ENCODE assay signal across 1 cellular context in the genomic region with DNA sequence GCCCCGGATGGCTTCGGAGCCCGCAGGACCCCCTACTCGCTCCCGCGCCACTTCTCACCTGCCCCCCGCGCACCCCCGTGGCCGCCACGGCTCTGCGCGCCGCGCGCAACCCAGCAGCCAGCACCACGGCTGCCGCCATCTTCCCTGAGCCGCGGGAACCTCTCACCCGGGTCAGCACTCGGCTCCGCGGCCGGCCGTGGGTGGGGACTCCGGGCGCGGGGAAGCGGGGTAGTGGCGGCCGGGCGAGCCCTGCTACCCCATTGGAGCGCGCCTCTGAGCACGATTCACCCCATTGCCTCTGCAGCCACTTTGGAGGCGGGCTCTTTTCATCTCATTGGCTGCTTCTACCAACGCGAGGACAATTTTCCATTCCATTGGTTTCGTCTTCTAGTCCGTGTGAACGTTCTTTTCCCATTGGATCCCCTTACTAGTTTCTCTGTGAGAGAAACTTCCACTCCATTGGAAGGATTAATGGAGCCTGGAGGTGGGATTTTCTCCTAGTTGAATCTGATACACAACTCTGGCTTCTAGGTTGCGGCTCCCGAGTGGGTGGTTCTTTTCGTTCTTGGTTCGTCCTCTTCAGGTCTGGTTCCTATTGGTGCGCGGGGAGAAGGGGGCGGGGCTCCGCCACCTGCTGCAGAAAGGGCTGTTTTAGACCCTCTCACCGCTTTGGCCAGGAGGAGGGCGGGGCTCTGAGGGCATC.
TF ChIP-seq lines count a peak whose summit lies in the region.

HINT2 (minus strand) TSS at position 202 of the 703 bp plus-strand sequence; CDS start at position 139, 63 bp downstream.

TF ChIP-seq in HepG2, 621 proteins besides CTCF, POLR2A, EP300 and RAD21 (continued from another document):
- TF ChIP-seq ZNF704 (CRISPR knock-in tag; IDR thresholded peaks at IDR 0.05; ENCODE audit: borderline replicate concordance): 0 out of 2 replicates have a peak, but pooled peaks have one; percentile 9
- no peak for TF ChIP-seq ZNF292 (CRISPR knock-in tag; IDR thresholded peaks at IDR 0.05; ENCODE audit: borderline replicate concordance, low read depth)
- peak; percentile 73; the same call in 1 of the 2 replicates for TF ChIP-seq ETV6 (CRISPR knock-in tag; conservative IDR thresholded peaks at IDR 0.05)
- TF ChIP-seq ZFX (CRISPR knock-in tag; IDR thresholded peaks at IDR 0.05; ENCODE audit: low read depth): peak; percentile 59
- peak; percentile 20 for TF ChIP-seq XRCC5 (optimal IDR thresholded peaks at IDR 0.05; ENCODE audit: low read length)
- TF ChIP-seq KDM5A (IDR thresholded peaks at IDR 0.05; ENCODE audit: borderline replicate concordance, low read length): peak; percentile 59; the same call in 1 of the 2 replicates
- no peak for TF ChIP-seq ZSCAN30 (CRISPR knock-in tag; IDR thresholded peaks at IDR 0.05)
- no peak; the same call in none of the 2 replicates for TF ChIP-seq DMAP1 (CRISPR knock-in tag; IDR thresholded peaks at IDR 0.05)
- TF ChIP-seq MIXL1 (CRISPR knock-in tag; IDR thresholded peaks at IDR 0.05): peak; percentile 26; the same call in 1 of the 2 replicates
- no peak for TF ChIP-seq ZBTB49 (CRISPR knock-in tag; IDR thresholded peaks at IDR 0.05; ENCODE audit: borderline replicate concordance)
- TF ChIP-seq ZNF343 (CRISPR knock-in tag; IDR thresholded peaks at IDR 0.05): peak; percentile 56; the same call in 1 of the 2 replicates
